8 cellular contexts compared by ENCODE assay signal in the genomic region with DNA sequence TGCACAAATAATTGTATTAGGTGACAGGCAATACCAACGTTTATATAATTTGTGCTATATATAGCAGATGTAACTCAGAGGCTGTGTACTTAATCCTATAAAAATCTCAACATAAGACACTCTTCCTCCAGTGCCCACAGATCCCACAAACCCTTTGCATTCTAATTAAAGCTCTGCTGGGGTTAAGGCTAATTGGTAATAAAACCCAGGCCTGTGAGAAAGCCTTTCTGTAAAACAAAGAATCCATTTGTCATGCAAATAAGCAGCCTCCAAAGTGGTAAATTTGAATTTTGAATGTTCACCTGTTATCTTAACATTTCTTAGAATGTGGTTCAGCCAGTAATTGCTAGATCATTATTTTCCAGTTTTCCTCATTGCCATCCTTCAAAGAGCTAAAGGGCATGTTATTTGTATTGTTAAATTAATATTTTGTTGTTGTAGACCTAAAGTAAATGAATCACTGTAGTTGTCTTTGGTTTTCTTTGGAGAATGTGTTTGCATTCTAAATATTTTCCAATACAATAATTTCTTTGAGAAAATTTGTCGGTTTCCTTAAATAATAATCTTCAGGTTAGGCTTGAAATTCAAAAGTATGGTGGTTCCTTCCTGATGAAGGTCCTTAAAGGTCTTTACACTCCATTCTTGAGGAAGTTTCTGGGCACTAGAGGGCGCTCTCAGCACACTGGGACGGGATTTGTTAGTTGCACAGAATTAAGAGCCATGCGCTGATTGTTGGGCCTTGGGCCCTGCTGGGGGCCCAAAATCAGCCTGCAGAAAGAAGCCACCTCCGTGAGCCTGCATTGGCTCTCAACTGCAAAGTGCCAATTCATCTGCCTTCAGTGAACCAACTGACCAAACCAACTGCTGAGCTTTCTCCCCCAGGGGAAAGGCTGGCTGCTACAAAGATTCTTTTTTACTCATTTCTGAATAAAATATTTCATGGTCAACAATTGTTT. TPM values are rescaled to one million over a fixed set of nuclear protein-coding genes. Genes with fewer than 3 reads are reported as not detected.
DNase-seq lines count a peak whose midpoint lies in the region; ATAC-seq and TF ChIP-seq lines count a peak whose summit lies in the region.

No MANE protein-coding gene starts in this region.

- intact Hi-C loops in transverse colon (cut with DNase I; ENCODE audit: low total_unique reads), result no loop called here

- peaks cover 2% of the 10 kb centered on the region; the same call in 1 of the 3 replicates for H3K36me3 Mint-ChIP-seq in GM23338 (ENCODE audit: low read depth)

- DNase-seq in COLO829 (ENCODE audit: low spot score) (peak; percentile 88), GM23338 (ENCODE audit: low spot score) (peak; percentile 98), NCI-H1105 treated with DMSO at 0.1 percent for 48 hours (lab: John Stamatoyannopoulos, UW) (peak; percentile 75), SK-N-SH (peak; percentile 60), cardiac muscle cell (ENCODE audit: low read depth in 1 of 2, low spot score in 1 of 2) (peak; percentile 94 to 95), trophoblast cell (peak; percentile 90 to 98), transverse colon (peak; percentile 95)
- DNase-seq in activated naive CD4-positive, alpha-beta T cell treated with anti-CD3 and anti-CD28 coated beads, Interleukin-2, amount 50 U/mL, for 16 hours, result peak; percentile 87

- no peaks in the 10 kb centered on the region for H3K27me3 Mint-ChIP-seq in GM23338 (ENCODE audit: insufficient read depth, low read depth, poor library complexity)

- H2AFZ ChIP-seq in GM23338 (no peak overlapping the region), SK-N-SH (ENCODE audit: low read depth) (no peak overlapping the region; the same call in 1 of the 2 replicates), trophoblast cell (ENCODE audit: insufficient read depth, low read length, poor library complexity) (no peak overlapping the region)

- H3K9me2 ChIP-seq in GM23338 (ENCODE audit: insufficient read depth), result no peaks in the 10 kb centered on the region
- no peaks in the 10 kb centered on the region for H3K9me2 ChIP-seq in SK-N-SH

- H3K9ac ChIP-seq in SK-N-SH, result no peak overlapping the region
- H3K9ac ChIP-seq in trophoblast cell (ENCODE audit: low read length), result no peak overlapping the region

- peak overlapping the region; percentile 26 for H3K4me2 ChIP-seq in GM23338
- no peak overlapping the region for H3K4me2 ChIP-seq in SK-N-SH
- no peak overlapping the region for H3K4me2 ChIP-seq in trophoblast cell (ENCODE audit: low read length)

- TF ChIP-seq POLR2A in transverse colon (IDR thresholded peaks at IDR 0.05), result no peak

- in situ Hi-C loops in transverse colon (cut with MboI; ENCODE audit: low pct_ligation_motif_present in 1 of 4, low pct_unique_long_range_greater_than_20kb in 1 of 4, low sequenced_read_pairs in 3 of 4), result loop anchor here in 3 of 4 donors (10.0 to 25.0 kb wide), 2 partner anchors 381 to 394 kb away; a partner anchor contains a TSS

- no peak overlapping the region for H2BK120ac ChIP-seq in trophoblast cell (ENCODE audit: insufficient read depth, low read length, poor library complexity)

- no peak overlapping the region for H2BK5ac ChIP-seq in trophoblast cell (ENCODE audit: low read depth, low read length, poor library complexity)

- H3F3A ChIP-seq in GM23338 (replicated peaks; ENCODE audit: low read depth) (no peaks in the 10 kb centered on the region), SK-N-SH (replicated peaks; ENCODE audit: insufficient read depth) (peaks cover 3% of the 10 kb centered on the region)

- CTCF ChIA-PET in SK-N-SH (lab: Yijun Ruan, JAX), result interaction anchor here (0.6 to 2.2 kb wide), 28 partner anchors 9 to 1315 kb away, joined by 3 to 11 read pairs (median 4); a partner anchor contains a TSS

- no peak overlapping the region for H4K91ac ChIP-seq in trophoblast cell (ENCODE audit: low read depth, low read length)

- no peak overlapping the region for H3K18ac ChIP-seq in trophoblast cell (ENCODE audit: low read length)

- H3K36me3 ChIP-seq in GM23338 (ENCODE audit: insufficient read depth), result no peaks in the 10 kb centered on the region
- H3K36me3 ChIP-seq in SK-N-SH (replicated peaks in 1 of 2; ENCODE audit: control insufficient read depth in 1 of 2, insufficient read depth in 2 of 2, low read length in 1 of 2), result peaks cover 0 to 4% of the 10 kb centered on the region in 2 experiments
- H3K36me3 ChIP-seq in cardiac muscle cell, result no peaks in the 10 kb centered on the region
- H3K36me3 ChIP-seq in trophoblast cell (ENCODE audit: control insufficient read depth in 1 of 2, insufficient read depth in 2 of 2, low read length in 2 of 2), result no peaks in the 10 kb centered on the region
- H3K36me3 ChIP-seq in transverse colon, result no peaks in the 10 kb centered on the region

- H3K14ac ChIP-seq in trophoblast cell (ENCODE audit: low read length), result no peak overlapping the region

- POLR2A ChIA-PET in SK-N-SH (lab: Yijun Ruan, JAX), result no interaction called here

- TF ChIP-seq CTCF in GM23338 (conservative IDR thresholded peaks at IDR 0.05; ENCODE audit: low read depth in 2 of 2), result peak; percentile 96 to 99
- TF ChIP-seq CTCF in SK-N-SH (IDR thresholded peaks at IDR 0.05), result peak; percentile 96
- peak; percentile 89 for TF ChIP-seq CTCF in cardiac muscle cell (IDR thresholded peaks at IDR 0.05; ENCODE audit: low read depth, low read length)
- peak; percentile 85 to 90 (median 88) for TF ChIP-seq CTCF in transverse colon (IDR thresholded peaks at IDR 0.05)

- H3K4me3 Mint-ChIP-seq in GM23338, result peak overlapping the region; percentile 60

- peaks cover 30% of the 10 kb centered on the region for H3K4me1 Mint-ChIP-seq in GM23338

- H3K27ac Mint-ChIP-seq in GM23338, result peak overlapping the region; percentile 94

- no peak overlapping the region for H4K12ac ChIP-seq in trophoblast cell (ENCODE audit: low read depth, low read length)

- no peak overlapping the region for H2BK12ac ChIP-seq in trophoblast cell (ENCODE audit: low read length)

- no peak overlapping the region for H3K23ac ChIP-seq in trophoblast cell (ENCODE audit: low read length)

- no peak overlapping the region for H3K4ac ChIP-seq in trophoblast cell (ENCODE audit: low read depth, low read length)

- peaks cover 25% of the 10 kb centered on the region for H3K4me1 ChIP-seq in GM23338 (ENCODE audit: insufficient read depth)
- H3K4me1 ChIP-seq in SK-N-SH (ENCODE audit: control insufficient read depth in 1 of 2, insufficient read depth in 2 of 2, low read depth in 1 of 2, low read length in 1 of 2), result peaks cover 6 to 17% of the 10 kb centered on the region in 2 experiments; a peak in 3 of 4 replicates
- peaks cover 26% of the 10 kb centered on the region for H3K4me1 ChIP-seq in cardiac muscle cell (ENCODE audit: low read depth)
- peaks cover 4 to 5% of the 10 kb centered on the region in 2 experiments for H3K4me1 ChIP-seq in trophoblast cell (ENCODE audit: control insufficient read depth in 1 of 2, insufficient read depth in 2 of 2, low read length in 2 of 2)
- peaks cover 22 to 51% (median 30%) of the 10 kb centered on the region in 4 donors for H3K4me1 ChIP-seq in transverse colon

- TF ChIP-seq EP300 in SK-N-SH (IDR thresholded peaks at IDR 0.05; ENCODE audit: borderline replicate concordance in 1 of 2, low read depth in 1 of 2, low read length in 1 of 2) (no peak), transverse colon (IDR thresholded peaks at IDR 0.05; ENCODE audit: low read depth) (no peak)

- H3K27ac ChIP-seq in GM23338 (ENCODE audit: low read depth), result peak overlapping the region; percentile 84
- H3K27ac ChIP-seq in SK-N-SH (ENCODE audit: low read depth in 2 of 2, low read length in 1 of 2), result peak overlapping the region in 1 of 2 experiments; percentile 74; a peak in 1 of 4 replicates
- peak overlapping the region; percentile 87 for H3K27ac ChIP-seq in cardiac muscle cell
- H3K27ac ChIP-seq in trophoblast cell (ENCODE audit: low read depth, low read length), result no peak overlapping the region
- H3K27ac ChIP-seq in transverse colon, result peak overlapping the region; percentile 83 to 90 (median 86)

- peak overlapping the region; percentile 5 for H3K4me3 ChIP-seq in GM23338
- no peak overlapping the region; a peak in 1 of 4 replicates for H3K4me3 ChIP-seq in SK-N-SH (ENCODE audit: low read depth in 2 of 2, low read length in 1 of 2)
- H3K4me3 ChIP-seq in cardiac muscle cell, result no peak overlapping the region
- H3K4me3 ChIP-seq in trophoblast cell (ENCODE audit: low read depth, low read length), result no peak overlapping the region
- H3K4me3 ChIP-seq in transverse colon, result no peak overlapping the region

- WGBS in SK-N-SH (ENCODE audit: low lambda C conversion rate), result 4% methylated on average over 6 of the region's 6 CpGs
- WGBS in trophoblast cell (ENCODE audit: extremely low coverage, insufficient coverage, insufficient read length), result no CpG with 5 or more reads among the region's 6 CpGs
- 3 to 5% methylated on average over 6 of the region's 6 CpGs for WGBS in transverse colon (ENCODE audit: low coverage in 1 of 2), 2 donors

- no peak overlapping the region for H2AK5ac ChIP-seq in trophoblast cell (ENCODE audit: low read length)

- H3K9me3 Mint-ChIP-seq in GM23338, result no peaks in the 10 kb centered on the region

- peak; percentile 95 for TF ChIP-seq RAD21 in SK-N-SH (IDR thresholded peaks at IDR 0.05; ENCODE audit: low read length)

- H3K79me2 ChIP-seq in GM23338 (replicated peaks; ENCODE audit: insufficient read depth), result no peaks in the 10 kb centered on the region
- H3K79me2 ChIP-seq in SK-N-SH (ENCODE audit: insufficient read depth), result no peaks in the 10 kb centered on the region
- no peaks in the 10 kb centered on the region for H3K79me2 ChIP-seq in trophoblast cell (ENCODE audit: control insufficient read depth, insufficient read depth, low read length, poor library complexity)

- ATAC-seq in GM23338, result peak; percentile 83

- no peak overlapping the region for H4K8ac ChIP-seq in trophoblast cell (ENCODE audit: low read depth, low read length)

- H3K9me3 ChIP-seq in SK-N-SH (no peaks in the 10 kb centered on the region), cardiac muscle cell (ENCODE audit: low read depth) (no peaks in the 10 kb centered on the region), trophoblast cell (ENCODE audit: insufficient read depth, low read depth, low read length) (no peaks in the 10 kb centered on the region), transverse colon (no peaks in the 10 kb centered on the region)

- H3K79me1 ChIP-seq in trophoblast cell (ENCODE audit: low read length), result peaks cover 9% of the 10 kb centered on the region

- H4K20me1 ChIP-seq in GM23338 (replicated peaks; ENCODE audit: insufficient read depth) (no peaks in the 10 kb centered on the region), SK-N-SH (ENCODE audit: insufficient read depth) (no peaks in the 10 kb centered on the region)

- no peaks in the 10 kb centered on the region for H3K27me3 ChIP-seq in GM23338 (ENCODE audit: insufficient read depth)
- H3K27me3 ChIP-seq in SK-N-SH (ENCODE audit: insufficient read depth), result no peaks in the 10 kb centered on the region
- no peaks in the 10 kb centered on the region for H3K27me3 ChIP-seq in cardiac muscle cell
- no peaks in the 10 kb centered on the region for H3K27me3 ChIP-seq in trophoblast cell (ENCODE audit: insufficient read depth, low read length)
- H3K27me3 ChIP-seq in transverse colon, result no peaks in the 10 kb centered on the region

RNA-seq across cellular contexts. Expression of a gene that starts 46.1 kb away (rescaled TPM):
- total RNA-seq in GM23338 (2014; rRNA removed; shearing (Covaris generic)), result 448 and 516 TPM in 2 replicates
- 726 and 746 TPM in 2 replicates for polyA plus RNA-seq in GM23338 (2016; fragmentation: Nextera tagmentation; extraction: Ambion mirVana)
- 224 and 270 TPM in 2 replicates for polyA plus RNA-seq in SK-N-SH (2012; rRNA removed)
- polyA plus RNA-seq in SK-N-SH (2012; cell fraction: cytosol; rRNA removed), result 279 and 294 TPM in 2 replicates
- polyA plus RNA-seq in SK-N-SH (2012; cell fraction: nucleus; rRNA removed), result 172 and 259 TPM in 2 replicates
- 383 and 529 TPM in 2 replicates for total RNA-seq in cardiac muscle cell
- polyA plus RNA-seq in cardiac muscle cell, result 433 and 443 TPM in 2 replicates
- polyA plus RNA-seq in trophoblast cell (2013), result 297 and 312 TPM in 2 replicates
- 100 to 1,000 TPM; 150 to 540 (median 469) TPM for total RNA-seq in transverse colon
